Comparison of ENCODE assay signal across 9 cellular contexts in the genomic region with DNA sequence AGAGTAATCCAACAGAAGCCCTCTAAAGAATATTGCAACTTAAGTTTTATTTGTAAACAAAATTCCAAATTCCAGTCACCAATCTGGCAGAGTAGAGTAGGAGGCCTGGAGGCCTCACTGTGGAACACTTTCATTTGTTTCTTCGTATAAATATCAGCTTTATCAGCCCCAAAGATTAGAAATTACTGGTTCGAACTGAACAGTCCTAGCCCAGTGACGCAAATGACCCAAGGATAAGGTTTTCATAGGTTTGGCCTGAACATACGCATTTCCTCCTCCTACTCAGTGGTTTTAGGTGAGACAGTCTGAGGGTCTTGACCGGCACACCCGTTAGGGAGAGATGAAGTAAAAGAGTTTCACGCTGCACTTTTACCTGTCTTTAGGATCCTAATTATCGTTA. TPM values are rescaled to one million over a fixed set of nuclear protein-coding genes. Genes with fewer than 3 reads are reported as not detected.
DNase-seq lines count a peak whose midpoint lies in the region; ATAC-seq and TF ChIP-seq lines count a peak whose summit lies in the region.
"Had no signal": no experiment of that assay in that cellular context is flagged by ENCODE, and none has a peak within 500 bp of the region (broad histone marks: within the 10 kb centered on the region; RNA-seq: fewer than 3 reads in every experiment).

No MANE protein-coding gene starts in this region.

- peak overlapping the region; percentile 100 for H3K4me3 ChIP-seq in left ventricle myocardium inferior
- peak overlapping the region; percentile 60 to 62 for H3K4me3 ChIP-seq in mucosa of rectum (ENCODE audit: low read length in 2 of 2)
- peak overlapping the region; percentile 73 to 95 for H3K4me3 ChIP-seq in uterus

- H3K27ac ChIP-seq in left ventricle myocardium inferior (replicated peaks) (peak overlapping the region; percentile 99), mucosa of rectum (ENCODE audit: low read depth in 2 of 2, low read length in 2 of 2) (peak overlapping the region in 1 of 2 donors; percentile 49), uterus (peak overlapping the region; percentile 91 to 93)

- H3K27me3 Mint-ChIP-seq in chondrocyte (ENCODE audit: low read depth): no peaks in the 10 kb centered on the region
- peaks cover 61% of the 10 kb centered on the region for H3K27me3 Mint-ChIP-seq in activated CD8-positive, alpha-beta memory T cell treated with anti-CD3 and anti-CD28 coated beads, Interleukin-2, amount 10 ng/mL, durations not matched to agents 7 days and 5 days

- peaks cover 2% of the 10 kb centered on the region for H3K36me3 Mint-ChIP-seq in chondrocyte (ENCODE audit: low read depth)
- H3K36me3 Mint-ChIP-seq in activated CD8-positive, alpha-beta memory T cell treated with anti-CD3 and anti-CD28 coated beads, Interleukin-2, amount 10 ng/mL, durations not matched to agents 7 days and 5 days: no peaks in the 10 kb centered on the region
- H3K36me3 Mint-ChIP-seq: activated naive CD8-positive, alpha-beta T cell treated with anti-CD3 and anti-CD28 coated beads, Interleukin-2, amount 10 ng/mL, durations not matched to agents 7 days and 5 days had no signal

- H3K9me3 Mint-ChIP-seq in chondrocyte (ENCODE audit: low read depth): no peaks in the 10 kb centered on the region
- H3K9me3 Mint-ChIP-seq in activated CD8-positive, alpha-beta memory T cell treated with anti-CD3 and anti-CD28 coated beads, Interleukin-2, amount 10 ng/mL, durations not matched to agents 7 days and 5 days (ENCODE audit: low read depth): no peaks in the 10 kb centered on the region
- H3K9me3 Mint-ChIP-seq: activated naive CD8-positive, alpha-beta T cell treated with anti-CD3 and anti-CD28 coated beads, Interleukin-2, amount 10 ng/mL, durations not matched to agents 7 days and 5 days had no signal

- H3K4me1 ChIP-seq in left ventricle myocardium inferior: peaks cover 84% of the 10 kb centered on the region
- peaks cover 11 to 12% of the 10 kb centered on the region in 2 donors for H3K4me1 ChIP-seq in mucosa of rectum (ENCODE audit: control insufficient read depth in 2 of 2, insufficient read depth in 2 of 2, low read length in 2 of 2)
- peaks cover 6 to 15% of the 10 kb centered on the region in 2 donors for H3K4me1 ChIP-seq in uterus

- peaks cover 41% of the 10 kb centered on the region for H3K4me1 Mint-ChIP-seq in chondrocyte (ENCODE audit: low read depth)
- H3K4me1 Mint-ChIP-seq in activated CD8-positive, alpha-beta memory T cell treated with anti-CD3 and anti-CD28 coated beads, Interleukin-2, amount 10 ng/mL, durations not matched to agents 7 days and 5 days: peaks cover 8% of the 10 kb centered on the region

- TF ChIP-seq POLR2A in uterus (IDR thresholded peaks at IDR 0.05): no peak
- no peak for TF ChIP-seq POLR2A in erythroblast (IDR thresholded peaks at IDR 0.05; ENCODE audit: low read length)

- H3K9me3 ChIP-seq in left ventricle myocardium inferior (replicated peaks) (no peaks in the 10 kb centered on the region), mucosa of rectum (ENCODE audit: control insufficient read depth in 2 of 2, low read length in 2 of 2) (no peaks in the 10 kb centered on the region), uterus (no peaks in the 10 kb centered on the region)

- peak overlapping the region; percentile 34 to 47 for H3K9ac ChIP-seq in mucosa of rectum (ENCODE audit: low read depth in 1 of 2, low read length in 2 of 2)

- H3K4me3 Mint-ChIP-seq in chondrocyte (ENCODE audit: unreplicated experiment): peak overlapping the region; percentile 84
- H3K4me3 Mint-ChIP-seq in activated CD8-positive, alpha-beta memory T cell treated with anti-CD3 and anti-CD28 coated beads, Interleukin-2, amount 10 ng/mL, durations not matched to agents 7 days and 5 days: no peak overlapping the region

- CTCF ChIA-PET in activated CD8-positive, alpha-beta memory T cell treated with anti-CD3 and anti-CD28 coated beads, Interleukin-2, amount 10 ng/mL, durations not matched to agents 7 days and 5 days (lab: Charles Lee): no interaction called here

- H3K27ac Mint-ChIP-seq in chondrocyte (ENCODE audit: unreplicated experiment): peak overlapping the region; percentile 79
- H3K27ac Mint-ChIP-seq in activated CD8-positive, alpha-beta memory T cell treated with anti-CD3 and anti-CD28 coated beads, Interleukin-2, amount 10 ng/mL, durations not matched to agents 7 days and 5 days: no peak overlapping the region
- H3K27ac Mint-ChIP-seq: activated naive CD8-positive, alpha-beta T cell treated with anti-CD3 and anti-CD28 coated beads, Interleukin-2, amount 10 ng/mL, durations not matched to agents 7 days and 5 days had no signal

- DNase-seq in left ventricle myocardium inferior: no peak
- no peak for DNase-seq in left ventricle myocardium superior
- DNase-seq in chondrocyte (ENCODE audit: low spot score): no peak
- DNase-seq in uterus: no peak
- no peak for DNase-seq in activated CD8-positive, alpha-beta memory T cell treated with anti-CD3 and anti-CD28 coated beads, Interleukin-2, amount 10 ng/mL, durations not matched to agents 7 days and 5 days
- DNase-seq in erythroblast (lab: John Stamatoyannopoulos, UW): no peak
- no peak for DNase-seq in nucleus accumbens (lab: John Stamatoyannopoulos, UW)
- DNase-seq: activated naive CD8-positive, alpha-beta T cell treated with anti-CD3 and anti-CD28 coated beads, Interleukin-2, amount 10 ng/mL, durations not matched to agents 7 days and 5 days had no signal

- TF ChIP-seq CTCF in left ventricle myocardium inferior (IDR thresholded peaks at IDR 0.05; ENCODE audit: borderline replicate concordance) (no peak), chondrocyte (IDR thresholded peaks at IDR 0.05) (no peak), uterus (IDR thresholded peaks at IDR 0.05) (no peak)

- H3K27me3 ChIP-seq in left ventricle myocardium inferior (ENCODE audit: low read depth) (no peaks in the 10 kb centered on the region), mucosa of rectum (ENCODE audit: control insufficient read depth in 2 of 2, insufficient read depth in 2 of 2, low read length in 2 of 2) (no peaks in the 10 kb centered on the region), uterus (no peaks in the 10 kb centered on the region)

- intact Hi-C loops in left ventricle myocardium inferior (cut with micrococcal nuclease) (no loop called here), left ventricle myocardium superior (cut with micrococcal nuclease) (no loop called here), uterus (cut with DNase I; ENCODE audit: low total_unique reads) (no loop called here)

- ATAC-seq in left ventricle myocardium superior: no peak
- no peak for ATAC-seq in activated CD8-positive, alpha-beta memory T cell treated with anti-CD3 and anti-CD28 coated beads, Interleukin-2, amount 10 ng/mL, durations not matched to agents 7 days and 5 days

- no peaks in the 10 kb centered on the region for H3K36me3 ChIP-seq in left ventricle myocardium inferior
- no peaks in the 10 kb centered on the region for H3K36me3 ChIP-seq in mucosa of rectum (ENCODE audit: control insufficient read depth in 2 of 2, insufficient read depth in 2 of 2, low read length in 2 of 2)
- H3K36me3 ChIP-seq in uterus: no peaks in the 10 kb centered on the region

RNA-seq across cellular contexts. Expression of gene CDC42BPB, which starts 1.7 kb away (rescaled TPM):
- total RNA-seq in left ventricle myocardium inferior (67.1 TPM), left ventricle myocardium superior (75.1 TPM), chondrocyte (106 to 113 TPM (median 107 TPM) in 3 replicates), uterus (100 to 1,000 TPM in 2 of 4 donors, 10 to 100 TPM in 2; 80.6 to 157 (median 118) TPM)
- under 1 TPM; 0.35 to 0.56 TPM for total RNA-seq in activated CD8-positive, alpha-beta memory T cell treated with anti-CD3 and anti-CD28 coated beads, Interleukin-2, amount 10 ng/mL, durations not matched to agents 7 days and 5 days

RNA-seq across cellular contexts. Expression of gene LBHD2, which starts 28.3 kb away (rescaled TPM):
- total RNA-seq in left ventricle myocardium inferior (not detected), left ventricle myocardium superior (not detected), chondrocyte (not detected in 3 replicates), uterus (not detected)
- not detected for total RNA-seq in activated CD8-positive, alpha-beta memory T cell treated with anti-CD3 and anti-CD28 coated beads, Interleukin-2, amount 10 ng/mL, durations not matched to agents 7 days and 5 days
- total RNA-seq: activated naive CD8-positive, alpha-beta T cell treated with anti-CD3 and anti-CD28 coated beads, Interleukin-2, amount 10 ng/mL, durations not matched to agents 7 days and 5 days had no signal

RNA-seq across cellular contexts. Expression of gene EXOC3L4, which starts 38.8 kb away (rescaled TPM):
- total RNA-seq in left ventricle myocardium inferior (0.66 TPM), left ventricle myocardium superior (0.42 TPM), chondrocyte (not detected in 3 replicates), uterus (1 to 10 TPM in 1 of 4 donors, under 1 TPM in 2, not detected in 1; under 0.01 to 5.6 (median 0.41) TPM)
- not detected for total RNA-seq in activated CD8-positive, alpha-beta memory T cell treated with anti-CD3 and anti-CD28 coated beads, Interleukin-2, amount 10 ng/mL, durations not matched to agents 7 days and 5 days
- total RNA-seq: activated naive CD8-positive, alpha-beta T cell treated with anti-CD3 and anti-CD28 coated beads, Interleukin-2, amount 10 ng/mL, durations not matched to agents 7 days and 5 days had no signal

Comparison
In these comparisons a context has a peak if more than half of its experiments do, and no peak if none do; other contexts are left out.
1. RNA of gene CDC42BPB, which starts 1.7 kb away (total RNA-seq): 80.6 to 157 TPM in uterus, 106 to 113 TPM in chondrocyte, 75.1 TPM in left ventricle myocardium superior (single experiment) and 67.1 TPM in left ventricle myocardium inferior (single experiment); 0.35 to 0.56 TPM in activated CD8-positive, alpha-beta memory T cell treated with anti-CD3 and anti-CD28 coated beads, Interleukin-2, amount 10 ng/mL, durations not matched to agents 7 days and 5 days; every median in the first group is over 10 times any median in the second.
2. Peak in every context shown above with its lines, with median percentiles within 50 percentile points of each other: H3K4me3 ChIP-seq.